7 cellular contexts compared by ENCODE assay signal in the genomic region with DNA sequence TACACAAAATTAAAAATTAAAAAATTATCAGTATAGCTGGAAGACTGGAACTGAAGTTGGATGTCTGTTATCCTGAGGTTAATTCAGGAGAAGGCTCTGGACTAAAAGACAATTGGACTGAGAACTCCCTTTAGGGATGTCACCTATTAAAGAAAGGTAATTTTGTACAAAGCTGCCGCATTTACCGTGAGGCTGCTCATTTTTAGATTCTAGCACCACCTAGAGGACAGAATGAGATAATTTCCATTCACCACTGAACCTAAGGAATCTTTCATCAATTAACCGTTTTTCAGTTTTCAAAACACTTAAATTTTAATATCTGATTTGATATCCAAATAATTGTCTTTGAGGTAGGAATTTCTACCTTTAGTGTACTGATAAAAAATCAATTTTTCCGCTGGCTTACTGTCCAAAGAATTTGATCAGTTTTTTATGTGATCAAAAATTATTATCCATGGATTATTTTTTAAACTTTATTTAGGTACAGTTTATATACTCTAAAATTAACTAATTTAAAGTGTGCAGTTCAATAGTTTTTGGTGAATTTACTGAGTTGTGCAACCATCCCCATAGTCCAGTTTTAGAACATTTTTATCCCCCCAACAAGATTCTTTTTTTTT.
DNase-seq lines count a peak whose midpoint lies in the region; ATAC-seq and TF ChIP-seq lines count a peak whose summit lies in the region.

No MANE protein-coding gene starts in this region.

- no peak overlapping the region for H3K9ac ChIP-seq in mammary epithelial cell (ENCODE audit: insufficient read depth, low read length)

- H3K27me3 ChIP-seq in mammary epithelial cell (ENCODE audit: insufficient read depth, low read length) (no peaks in the 10 kb centered on the region), left lung (no peaks in the 10 kb centered on the region)

- H3K9me3 ChIP-seq in mammary epithelial cell (replicated peaks; ENCODE audit: insufficient read depth, low read length), result no peaks in the 10 kb centered on the region
- H3K9me3 ChIP-seq in left lung, result no peaks in the 10 kb centered on the region

- intact Hi-C loops in mammary epithelial cell (cut with micrococcal nuclease) (loop anchor here (1.0 to 5.0 kb wide), 6 partner anchors 205 to 606 kb away; no protein-coding TSS in a partner anchor), left lung (cut with DNase I) (loop anchor here in 1 of 2 donors (10.0 kb wide), 1 partner anchor 382 kb away; no protein-coding TSS in a partner anchor)

- H3K4me1 ChIP-seq in mammary epithelial cell (ENCODE audit: insufficient read depth, low read length) (no peaks in the 10 kb centered on the region), left lung (peaks cover 9 to 27% of the 10 kb centered on the region in 2 donors)

- WGBS in mammary epithelial cell (ENCODE audit: low coverage, missing lambda C conversion rate), result 2% methylated on average over 4 of the region's 4 CpGs

- in situ Hi-C loops in mammary epithelial cell (cut with MboI; ENCODE audit: low sequenced_read_pairs in 2 of 2), result loop anchor here (10.0 to 25.0 kb wide), 4 partner anchors 382 to 605 kb away; a partner anchor contains a TSS

- ATAC-seq in HG03175 (IDR thresholded peaks at IDR 0.05; ENCODE audit: unreplicated experiment), result peak; percentile 50
- peak; percentile 83 for ATAC-seq in left lung
- no peak for ATAC-seq in omental fat pad (ENCODE audit: low FRiP score)

- dilution Hi-C loops in mammary epithelial cell (cut with HindIII; ENCODE audit: low sequenced_read_pairs), result no loop called here

- H3K27ac ChIP-seq in mammary epithelial cell (ENCODE audit: insufficient read depth, low read depth, low read length), result no peak overlapping the region
- no peak overlapping the region for H3K27ac ChIP-seq in left lung

- H3K36me3 ChIP-seq in mammary epithelial cell (ENCODE audit: insufficient read depth, low read length), result no peaks in the 10 kb centered on the region
- no peaks in the 10 kb centered on the region for H3K36me3 ChIP-seq in left lung

- H3K79me2 ChIP-seq in mammary epithelial cell (ENCODE audit: insufficient read depth, low read length), result no peaks in the 10 kb centered on the region

- CTCF ChIA-PET in mammary epithelial cell (lab: Charles Lee; ENCODE audit: low non-redundant PET), result interaction anchor here (0.6 to 1.1 kb wide), 4 partner anchors 8 to 605 kb away, joined by 3 to 7 read pairs (median 4); no protein-coding TSS in a partner anchor

- TF ChIP-seq CTCF in mammary epithelial cell (conservative IDR thresholded peaks at IDR 0.05 in 1 of 2, IDR thresholded peaks at IDR 0.05 in 1 of 2; ENCODE audit: extremely low read depth in 1 of 2, insufficient read depth in 1 of 2, low read depth in 1 of 2, low read length in 2 of 2), result peak; percentile 65 to 74
- peak; percentile 74 for TF ChIP-seq CTCF in left lung (IDR thresholded peaks at IDR 0.05)
- TF ChIP-seq CTCF in omental fat pad (IDR thresholded peaks at IDR 0.05), result peak in 1 of 3 donors; percentile 58

- BruUV-seq in mammary epithelial cell (replicated peaks; lab: Mats Ljungman, UMichigan), result no TSS peak

- DNase-seq in EL (peak; percentile 45), NCI-H69 (lab: John Stamatoyannopoulos, UW) (peak; percentile 63), mammary epithelial cell (peak; percentile 25), left lung (no peak), omental fat pad (ENCODE audit: low spot score) (no peak), mesenteric fat pad (ENCODE audit: low spot score) (no peak)

- H3K4me3 ChIP-seq in mammary epithelial cell (replicated peaks in 1 of 3; ENCODE audit: insufficient read depth in 1 of 3, low read depth in 2 of 3, low read length in 3 of 3), result no peak overlapping the region
- H3K4me3 ChIP-seq in left lung, result no peak overlapping the region

- H4K20me1 ChIP-seq in mammary epithelial cell (ENCODE audit: insufficient read depth, low read length), result no peaks in the 10 kb centered on the region

- H2AFZ ChIP-seq in mammary epithelial cell (ENCODE audit: low read depth, low read length), result no peak overlapping the region

- no peak overlapping the region for H3K4me2 ChIP-seq in mammary epithelial cell (ENCODE audit: insufficient read depth, low read depth, low read length)

Comparison
In these comparisons a context has a peak if more than half of its experiments do, and no peak if none do; other contexts are left out.
1. DNase-seq: peak in EL (single experiment), NCI-H69 (single experiment) and mammary epithelial cell (single experiment); none in left lung (0 of 2), omental fat pad (single experiment) and mesenteric fat pad (single experiment).